In the genomic region with DNA sequence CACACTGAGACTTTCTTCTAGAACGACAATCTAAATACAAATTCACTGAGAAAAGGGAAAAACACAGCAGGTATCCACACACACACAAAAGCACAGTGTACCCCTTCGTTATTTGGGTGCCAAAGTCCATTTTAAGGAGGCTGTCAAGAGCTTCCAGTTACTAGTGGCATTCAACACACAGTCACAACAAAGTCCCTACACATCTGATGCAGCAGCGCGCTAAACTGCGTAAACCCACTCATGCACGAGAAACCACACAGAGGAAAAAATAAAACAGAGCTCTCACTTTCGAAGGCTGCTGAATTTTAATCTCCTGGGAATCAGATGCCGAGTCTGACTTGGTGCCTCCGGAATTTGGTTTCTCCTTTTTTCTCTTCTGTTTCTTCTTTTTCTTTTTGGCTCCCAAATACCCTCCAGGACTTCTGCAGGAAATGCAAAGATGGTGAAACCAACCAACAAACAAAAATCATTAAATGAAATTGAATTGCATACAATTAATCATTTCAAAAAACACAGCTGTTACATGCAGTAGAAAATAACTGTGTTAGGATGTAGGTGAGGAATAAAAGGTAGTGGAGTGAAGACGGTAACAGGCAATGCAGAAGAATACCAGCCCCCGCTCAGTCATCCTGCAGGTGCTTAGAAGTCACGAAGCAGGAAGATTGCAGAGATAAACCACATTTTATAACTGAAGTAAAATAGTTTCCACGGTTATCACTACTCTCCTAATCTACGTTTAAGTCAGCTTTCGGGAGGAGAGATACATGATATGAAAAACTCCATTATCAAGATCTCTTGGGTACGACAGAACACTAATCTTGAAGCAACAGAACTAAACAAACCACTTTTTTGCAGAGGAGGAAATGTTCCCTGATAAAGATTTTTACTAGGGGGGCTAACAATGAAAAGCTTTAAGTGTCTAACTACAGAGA, we compare ENCODE assay signal across 1 cellular context.
TF ChIP-seq lines count a peak whose summit lies in the region.

No MANE protein-coding gene starts in this region.

TF ChIP-seq in GM23338, 12 proteins besides CTCF, POLR2A, EP300 and RAD21 (continued from another document):
- TF ChIP-seq, protein P1, sequence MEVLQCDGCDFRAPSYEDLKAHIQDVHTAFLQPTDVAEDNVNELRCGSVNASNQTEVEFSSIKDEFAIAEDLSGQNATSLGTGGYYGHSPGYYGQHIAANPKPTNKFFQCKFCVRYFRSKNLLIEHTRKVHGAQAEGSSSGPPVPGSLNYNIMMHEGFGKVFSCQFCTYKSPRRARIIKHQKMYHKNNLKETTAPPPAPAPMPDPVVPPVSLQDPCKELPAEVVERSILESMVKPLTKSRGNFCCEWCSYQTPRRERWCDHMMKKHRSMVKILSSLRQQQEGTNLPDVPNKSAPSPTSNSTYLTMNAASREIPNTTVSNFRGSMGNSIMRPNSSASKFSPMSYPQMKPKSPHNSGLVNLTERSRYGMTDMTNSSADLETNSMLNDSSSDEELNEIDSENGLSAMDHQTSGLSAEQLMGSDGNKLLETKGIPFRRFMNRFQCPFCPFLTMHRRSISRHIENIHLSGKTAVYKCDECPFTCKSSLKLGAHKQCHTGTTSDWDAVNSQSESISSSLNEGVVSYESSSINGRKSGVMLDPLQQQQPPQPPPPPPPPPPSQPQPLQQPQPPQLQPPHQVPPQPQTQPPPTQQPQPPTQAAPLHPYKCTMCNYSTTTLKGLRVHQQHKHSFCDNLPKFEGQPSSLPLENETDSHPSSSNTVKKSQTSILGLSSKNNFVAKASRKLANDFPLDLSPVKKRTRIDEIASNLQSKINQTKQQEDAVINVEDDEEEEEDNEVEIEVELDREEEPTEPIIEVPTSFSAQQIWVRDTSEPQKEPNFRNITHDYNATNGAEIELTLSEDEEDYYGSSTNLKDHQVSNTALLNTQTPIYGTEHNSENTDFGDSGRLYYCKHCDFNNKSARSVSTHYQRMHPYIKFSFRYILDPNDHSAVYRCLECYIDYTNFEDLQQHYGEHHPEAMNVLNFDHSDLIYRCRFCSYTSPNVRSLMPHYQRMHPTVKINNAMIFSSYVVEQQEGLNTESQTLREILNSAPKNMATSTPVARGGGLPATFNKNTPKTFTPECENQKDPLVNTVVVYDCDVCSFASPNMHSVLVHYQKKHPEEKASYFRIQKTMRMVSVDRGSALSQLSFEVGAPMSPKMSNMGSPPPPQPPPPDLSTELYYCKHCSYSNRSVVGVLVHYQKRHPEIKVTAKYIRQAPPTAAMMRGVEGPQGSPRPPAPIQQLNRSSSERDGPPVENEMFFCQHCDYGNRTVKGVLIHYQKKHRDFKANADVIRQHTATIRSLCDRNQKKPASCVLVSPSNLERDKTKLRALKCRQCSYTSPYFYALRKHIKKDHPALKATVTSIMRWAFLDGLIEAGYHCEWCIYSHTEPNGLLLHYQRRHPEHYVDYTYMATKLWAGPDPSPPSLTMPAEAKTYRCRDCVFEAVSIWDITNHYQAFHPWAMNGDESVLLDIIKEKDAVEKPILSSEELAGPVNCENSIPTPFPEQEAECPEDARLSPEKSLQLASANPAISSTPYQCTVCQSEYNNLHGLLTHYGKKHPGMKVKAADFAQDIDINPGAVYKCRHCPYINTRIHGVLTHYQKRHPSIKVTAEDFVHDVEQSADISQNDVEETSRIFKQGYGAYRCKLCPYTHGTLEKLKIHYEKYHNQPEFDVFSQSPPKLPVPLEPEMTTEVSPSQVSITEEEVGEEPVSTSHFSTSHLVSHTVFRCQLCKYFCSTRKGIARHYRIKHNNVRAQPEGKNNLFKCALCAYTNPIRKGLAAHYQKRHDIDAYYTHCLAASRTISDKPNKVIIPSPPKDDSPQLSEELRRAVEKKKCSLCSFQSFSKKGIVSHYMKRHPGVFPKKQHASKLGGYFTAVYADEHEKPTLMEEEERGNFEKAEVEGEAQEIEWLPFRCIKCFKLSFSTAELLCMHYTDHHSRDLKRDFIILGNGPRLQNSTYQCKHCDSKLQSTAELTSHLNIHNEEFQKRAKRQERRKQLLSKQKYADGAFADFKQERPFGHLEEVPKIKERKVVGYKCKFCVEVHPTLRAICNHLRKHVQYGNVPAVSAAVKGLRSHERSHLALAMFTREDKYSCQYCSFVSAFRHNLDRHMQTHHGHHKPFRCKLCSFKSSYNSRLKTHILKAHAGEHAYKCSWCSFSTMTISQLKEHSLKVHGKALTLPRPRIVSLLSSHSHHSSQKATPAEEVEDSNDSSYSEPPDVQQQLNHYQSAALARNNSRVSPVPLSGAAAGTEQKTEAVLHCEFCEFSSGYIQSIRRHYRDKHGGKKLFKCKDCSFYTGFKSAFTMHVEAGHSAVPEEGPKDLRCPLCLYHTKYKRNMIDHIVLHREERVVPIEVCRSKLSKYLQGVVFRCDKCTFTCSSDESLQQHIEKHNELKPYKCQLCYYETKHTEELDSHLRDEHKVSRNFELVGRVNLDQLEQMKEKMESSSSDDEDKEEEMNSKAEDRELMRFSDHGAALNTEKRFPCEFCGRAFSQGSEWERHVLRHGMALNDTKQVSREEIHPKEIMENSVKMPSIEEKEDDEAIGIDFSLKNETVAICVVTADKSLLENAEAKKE (CRISPR knock-in tag; IDR thresholded peaks at IDR 0.05) = no peak
- TF ChIP-seq, protein P2, sequence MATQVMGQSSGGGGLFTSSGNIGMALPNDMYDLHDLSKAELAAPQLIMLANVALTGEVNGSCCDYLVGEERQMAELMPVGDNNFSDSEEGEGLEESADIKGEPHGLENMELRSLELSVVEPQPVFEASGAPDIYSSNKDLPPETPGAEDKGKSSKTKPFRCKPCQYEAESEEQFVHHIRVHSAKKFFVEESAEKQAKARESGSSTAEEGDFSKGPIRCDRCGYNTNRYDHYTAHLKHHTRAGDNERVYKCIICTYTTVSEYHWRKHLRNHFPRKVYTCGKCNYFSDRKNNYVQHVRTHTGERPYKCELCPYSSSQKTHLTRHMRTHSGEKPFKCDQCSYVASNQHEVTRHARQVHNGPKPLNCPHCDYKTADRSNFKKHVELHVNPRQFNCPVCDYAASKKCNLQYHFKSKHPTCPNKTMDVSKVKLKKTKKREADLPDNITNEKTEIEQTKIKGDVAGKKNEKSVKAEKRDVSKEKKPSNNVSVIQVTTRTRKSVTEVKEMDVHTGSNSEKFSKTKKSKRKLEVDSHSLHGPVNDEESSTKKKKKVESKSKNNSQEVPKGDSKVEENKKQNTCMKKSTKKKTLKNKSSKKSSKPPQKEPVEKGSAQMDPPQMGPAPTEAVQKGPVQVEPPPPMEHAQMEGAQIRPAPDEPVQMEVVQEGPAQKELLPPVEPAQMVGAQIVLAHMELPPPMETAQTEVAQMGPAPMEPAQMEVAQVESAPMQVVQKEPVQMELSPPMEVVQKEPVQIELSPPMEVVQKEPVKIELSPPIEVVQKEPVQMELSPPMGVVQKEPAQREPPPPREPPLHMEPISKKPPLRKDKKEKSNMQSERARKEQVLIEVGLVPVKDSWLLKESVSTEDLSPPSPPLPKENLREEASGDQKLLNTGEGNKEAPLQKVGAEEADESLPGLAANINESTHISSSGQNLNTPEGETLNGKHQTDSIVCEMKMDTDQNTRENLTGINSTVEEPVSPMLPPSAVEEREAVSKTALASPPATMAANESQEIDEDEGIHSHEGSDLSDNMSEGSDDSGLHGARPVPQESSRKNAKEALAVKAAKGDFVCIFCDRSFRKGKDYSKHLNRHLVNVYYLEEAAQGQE (IDR thresholded peaks at IDR 0.05; ENCODE audit: unreplicated experiment) = no peak
- no peak for TF ChIP-seq NANOG (IDR thresholded peaks at IDR 0.05; ENCODE audit: borderline replicate concordance)
TF ChIP-seq in GM23338: peak in this region for 0.
